ENCODE assay signal across 1 cellular context in the genomic region with DNA sequence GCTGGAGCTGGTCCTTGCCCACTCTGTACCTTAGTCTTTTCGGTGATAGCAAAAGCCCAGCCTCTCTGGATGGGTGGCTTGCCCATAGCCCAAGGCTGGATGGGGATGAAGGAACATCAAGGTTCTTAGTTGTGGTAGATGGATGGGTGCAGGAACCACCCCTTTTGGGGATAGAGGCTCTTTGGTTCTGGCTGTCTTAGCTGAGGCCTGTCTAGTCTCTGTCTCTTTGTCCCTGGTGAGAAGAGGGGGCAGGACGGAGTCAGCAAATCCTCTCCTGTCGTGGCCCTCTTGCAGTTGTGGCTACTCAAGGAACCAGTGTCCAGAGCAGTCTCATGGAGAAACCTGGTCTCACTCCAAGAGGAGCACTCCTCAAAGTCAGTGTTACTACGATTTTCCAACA.
TF ChIP-seq lines count a peak whose summit lies in the region.

No MANE protein-coding gene starts in this region.

TF ChIP-seq in GM23338, 12 proteins besides CTCF, POLR2A, EP300 and RAD21:
- no peak for TF ChIP-seq ZNF462 (CRISPR knock-in tag; IDR thresholded peaks at IDR 0.05)
- TF ChIP-seq, protein P1, sequence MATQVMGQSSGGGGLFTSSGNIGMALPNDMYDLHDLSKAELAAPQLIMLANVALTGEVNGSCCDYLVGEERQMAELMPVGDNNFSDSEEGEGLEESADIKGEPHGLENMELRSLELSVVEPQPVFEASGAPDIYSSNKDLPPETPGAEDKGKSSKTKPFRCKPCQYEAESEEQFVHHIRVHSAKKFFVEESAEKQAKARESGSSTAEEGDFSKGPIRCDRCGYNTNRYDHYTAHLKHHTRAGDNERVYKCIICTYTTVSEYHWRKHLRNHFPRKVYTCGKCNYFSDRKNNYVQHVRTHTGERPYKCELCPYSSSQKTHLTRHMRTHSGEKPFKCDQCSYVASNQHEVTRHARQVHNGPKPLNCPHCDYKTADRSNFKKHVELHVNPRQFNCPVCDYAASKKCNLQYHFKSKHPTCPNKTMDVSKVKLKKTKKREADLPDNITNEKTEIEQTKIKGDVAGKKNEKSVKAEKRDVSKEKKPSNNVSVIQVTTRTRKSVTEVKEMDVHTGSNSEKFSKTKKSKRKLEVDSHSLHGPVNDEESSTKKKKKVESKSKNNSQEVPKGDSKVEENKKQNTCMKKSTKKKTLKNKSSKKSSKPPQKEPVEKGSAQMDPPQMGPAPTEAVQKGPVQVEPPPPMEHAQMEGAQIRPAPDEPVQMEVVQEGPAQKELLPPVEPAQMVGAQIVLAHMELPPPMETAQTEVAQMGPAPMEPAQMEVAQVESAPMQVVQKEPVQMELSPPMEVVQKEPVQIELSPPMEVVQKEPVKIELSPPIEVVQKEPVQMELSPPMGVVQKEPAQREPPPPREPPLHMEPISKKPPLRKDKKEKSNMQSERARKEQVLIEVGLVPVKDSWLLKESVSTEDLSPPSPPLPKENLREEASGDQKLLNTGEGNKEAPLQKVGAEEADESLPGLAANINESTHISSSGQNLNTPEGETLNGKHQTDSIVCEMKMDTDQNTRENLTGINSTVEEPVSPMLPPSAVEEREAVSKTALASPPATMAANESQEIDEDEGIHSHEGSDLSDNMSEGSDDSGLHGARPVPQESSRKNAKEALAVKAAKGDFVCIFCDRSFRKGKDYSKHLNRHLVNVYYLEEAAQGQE (IDR thresholded peaks at IDR 0.05; ENCODE audit: unreplicated experiment): no peak
- no peak for TF ChIP-seq ZNF114 (CRISPR knock-in tag; IDR thresholded peaks at IDR 0.05)
